Comparison of ENCODE assay signal across 16 cellular contexts in genomic region chr4:74716436-74716765, GRCh38.
DNase-seq lines count a peak whose midpoint lies in the region; ATAC-seq and TF ChIP-seq lines count a peak whose summit lies in the region.
"Had no signal": no experiment of that assay in that cellular context is flagged by ENCODE, and none has a peak within 500 bp of the region (broad histone marks: within the 10 kb centered on the region; RNA-seq: fewer than 3 reads in every experiment).

No MANE protein-coding gene starts in this region.

- in situ Hi-C loops in GM13976 (cut with MboI; ENCODE audit: low sequenced_read_pairs, unreplicated experiment): no loop called here

- 68 to 71% methylated on average over 1 of the region's 1 CpG for WGBS in sigmoid colon, 2 donors

- no peak for TF ChIP-seq POLR2A in sigmoid colon (IDR thresholded peaks at IDR 0.05)

- H3K9me3 ChIP-seq in T-helper 17 cell (ENCODE audit: control insufficient read depth, low read length, poor library complexity, severe bottlenecking): no peaks in the 10 kb centered on the region
- peaks cover 0 to 5% (median 1%) of the 10 kb centered on the region in 4 donors for H3K9me3 ChIP-seq in sigmoid colon

- H3K27ac Mint-ChIP-seq in T-helper 17 cell: peak overlapping the region; percentile 14

- DNase-seq in HuH-7.5 (ENCODE audit: low spot score) (peak; percentile 11), T-helper 17 cell (no peak), kidney epithelial cell (ENCODE audit: low read depth) (peak; percentile 1), sigmoid colon (no peak), activated gamma-delta T cell treated with Interleukin-2 at 50 U/mL for 16 hours (no peak), GDM1 (lab: John Stamatoyannopoulos, UW) (no peak), GM13976 (ENCODE audit: low spot score) (no peak)
- DNase-seq: C1 segment of cervical spinal cord, DMS 273 treated with DMSO at 0.1 percent for 48 hours, NCI-H1436 treated with DMSO at 0.1 percent for 48 hours, NCI-H2029 treated with DMSO at 0.1 percent for 48 hours, NCI-H82, SHP77 had no signal

- peak overlapping the region; percentile 44 to 70 (median 66) for H3K27ac ChIP-seq in sigmoid colon
- H3K27ac ChIP-seq: A549, HL-60 had no signal

- H3K4me3 ChIP-seq in kidney epithelial cell (ENCODE audit: low read depth, low read length) (no peak overlapping the region), sigmoid colon (no peak overlapping the region)
- H3K4me3 ChIP-seq: A549 had no signal

- no peak for TF ChIP-seq EP300 in sigmoid colon (IDR thresholded peaks at IDR 0.05)

- H3K36me3 Mint-ChIP-seq in T-helper 17 cell (ENCODE audit: low read depth): no peaks in the 10 kb centered on the region

- TF ChIP-seq CTCF in kidney epithelial cell (IDR thresholded peaks at IDR 0.05; ENCODE audit: insufficient read depth, low read length, poor library complexity, severe bottlenecking) (no peak), sigmoid colon (IDR thresholded peaks at IDR 0.05) (no peak), GM13976 (IDR thresholded peaks at IDR 0.05; ENCODE audit: borderline replicate concordance, control extremely low read depth, extremely low read depth, insufficient read depth, missing control alignments) (no peak)

- H3K4me1 Mint-ChIP-seq in T-helper 17 cell: peaks cover 8% of the 10 kb centered on the region

- H3K27me3 Mint-ChIP-seq in T-helper 17 cell: no peaks in the 10 kb centered on the region

- no peak for ATAC-seq in T-helper 17 cell
- ATAC-seq: A549, Panc1 had no signal

- intact Hi-C loops in sigmoid colon (cut with DNase I): no loop called here

- H3K36me3 ChIP-seq in kidney epithelial cell (ENCODE audit: control insufficient read depth, insufficient read depth, low read length) (no peaks in the 10 kb centered on the region), sigmoid colon (no peaks in the 10 kb centered on the region)

- H3K4me3 Mint-ChIP-seq in T-helper 17 cell: no peak overlapping the region

- H3K27me3 ChIP-seq in kidney epithelial cell (ENCODE audit: control insufficient read depth, insufficient read depth, low read length): no peaks in the 10 kb centered on the region
- H3K27me3 ChIP-seq in sigmoid colon: no peaks in the 10 kb centered on the region

- H3K4me1 ChIP-seq in sigmoid colon: peaks cover 0 to 24% (median 15%) of the 10 kb centered on the region in 4 donors
- H3K4me1 ChIP-seq: A549 had no signal

Comparison
In these comparisons a context has a peak if more than half of its experiments do, and no peak if none do; other contexts are left out.
1. DNase-seq: peak in HuH-7.5 (single experiment) and kidney epithelial cell (single experiment); none in T-helper 17 cell (0 of 3), sigmoid colon (single experiment), activated gamma-delta T cell treated with Interleukin-2 at 50 U/mL for 16 hours (single experiment), GDM1 (single experiment) and GM13976 (single experiment).